In genomic region chr2:74806355-74806839, GRCh38 we compare ENCODE assay signal across 1 cellular context.
TF ChIP-seq lines count a peak whose summit lies in the region.

No MANE protein-coding gene starts in this region.

TF ChIP-seq in HepG2, 621 proteins besides CTCF, POLR2A, EP300 and RAD21 (continued from another document and continues in another):
- TF ChIP-seq, protein P1, sequence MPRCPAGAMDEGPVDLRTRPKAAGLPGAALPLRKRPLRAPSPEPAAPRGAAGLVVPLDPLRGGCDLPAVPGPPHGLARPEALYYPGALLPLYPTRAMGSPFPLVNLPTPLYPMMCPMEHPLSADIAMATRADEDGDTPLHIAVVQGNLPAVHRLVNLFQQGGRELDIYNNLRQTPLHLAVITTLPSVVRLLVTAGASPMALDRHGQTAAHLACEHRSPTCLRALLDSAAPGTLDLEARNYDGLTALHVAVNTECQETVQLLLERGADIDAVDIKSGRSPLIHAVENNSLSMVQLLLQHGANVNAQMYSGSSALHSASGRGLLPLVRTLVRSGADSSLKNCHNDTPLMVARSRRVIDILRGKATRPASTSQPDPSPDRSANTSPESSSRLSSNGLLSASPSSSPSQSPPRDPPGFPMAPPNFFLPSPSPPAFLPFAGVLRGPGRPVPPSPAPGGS (CRISPR knock-in tag; IDR thresholded peaks at IDR 0.05): 0 out of 2 replicates have a peak, but pooled peaks have one; percentile 35
- TF ChIP-seq, protein P2, sequence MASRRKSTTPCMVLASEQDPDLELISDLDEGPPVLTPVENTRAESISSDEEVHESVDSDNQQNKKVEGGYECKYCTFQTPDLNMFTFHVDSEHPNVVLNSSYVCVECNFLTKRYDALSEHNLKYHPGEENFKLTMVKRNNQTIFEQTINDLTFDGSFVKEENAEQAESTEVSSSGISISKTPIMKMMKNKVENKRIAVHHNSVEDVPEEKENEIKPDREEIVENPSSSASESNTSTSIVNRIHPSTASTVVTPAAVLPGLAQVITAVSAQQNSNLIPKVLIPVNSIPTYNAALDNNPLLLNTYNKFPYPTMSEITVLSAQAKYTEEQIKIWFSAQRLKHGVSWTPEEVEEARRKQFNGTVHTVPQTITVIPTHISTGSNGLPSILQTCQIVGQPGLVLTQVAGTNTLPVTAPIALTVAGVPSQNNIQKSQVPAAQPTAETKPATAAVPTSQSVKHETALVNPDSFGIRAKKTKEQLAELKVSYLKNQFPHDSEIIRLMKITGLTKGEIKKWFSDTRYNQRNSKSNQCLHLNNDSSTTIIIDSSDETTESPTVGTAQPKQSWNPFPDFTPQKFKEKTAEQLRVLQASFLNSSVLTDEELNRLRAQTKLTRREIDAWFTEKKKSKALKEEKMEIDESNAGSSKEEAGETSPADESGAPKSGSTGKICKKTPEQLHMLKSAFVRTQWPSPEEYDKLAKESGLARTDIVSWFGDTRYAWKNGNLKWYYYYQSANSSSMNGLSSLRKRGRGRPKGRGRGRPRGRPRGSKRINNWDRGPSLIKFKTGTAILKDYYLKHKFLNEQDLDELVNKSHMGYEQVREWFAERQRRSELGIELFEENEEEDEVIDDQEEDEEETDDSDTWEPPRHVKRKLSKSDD (CRISPR knock-in tag; IDR thresholded peaks at IDR 0.05; ENCODE audit: low read depth): no peak
- TF ChIP-seq ZNF7 (CRISPR knock-in tag; IDR thresholded peaks at IDR 0.05): no peak
- no peak; the same call in 1 of the 2 replicates for TF ChIP-seq ATF1 (CRISPR knock-in tag; IDR thresholded peaks at IDR 0.05)
- no peak for TF ChIP-seq ZNF180 (CRISPR knock-in tag; IDR thresholded peaks at IDR 0.05; ENCODE audit: borderline replicate concordance, low read depth)
- TF ChIP-seq, protein P3, sequence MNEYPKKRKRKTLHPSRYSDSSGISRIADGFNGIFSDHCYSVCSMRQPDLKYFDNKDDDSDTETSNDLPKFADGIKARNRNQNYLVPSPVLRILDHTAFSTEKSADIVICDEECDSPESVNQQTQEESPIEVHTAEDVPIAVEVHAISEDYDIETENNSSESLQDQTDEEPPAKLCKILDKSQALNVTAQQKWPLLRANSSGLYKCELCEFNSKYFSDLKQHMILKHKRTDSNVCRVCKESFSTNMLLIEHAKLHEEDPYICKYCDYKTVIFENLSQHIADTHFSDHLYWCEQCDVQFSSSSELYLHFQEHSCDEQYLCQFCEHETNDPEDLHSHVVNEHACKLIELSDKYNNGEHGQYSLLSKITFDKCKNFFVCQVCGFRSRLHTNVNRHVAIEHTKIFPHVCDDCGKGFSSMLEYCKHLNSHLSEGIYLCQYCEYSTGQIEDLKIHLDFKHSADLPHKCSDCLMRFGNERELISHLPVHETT (CRISPR knock-in tag; conservative IDR thresholded peaks at IDR 0.05): no peak
- TF ChIP-seq KAT2B (IDR thresholded peaks at IDR 0.05; ENCODE audit: borderline replicate concordance, low read depth, low read length): no peak
- TF ChIP-seq ZSCAN22 (CRISPR knock-in tag; IDR thresholded peaks at IDR 0.05): no peak
- TF ChIP-seq SALL1 (CRISPR knock-in tag; IDR thresholded peaks at IDR 0.05): peak; percentile 66
- TF ChIP-seq RFX5 (IDR thresholded peaks at IDR 0.05; ENCODE audit: low read depth, low read length): no peak
- no peak for TF ChIP-seq NFKB2 (CRISPR knock-in tag; IDR thresholded peaks at IDR 0.05; ENCODE audit: borderline replicate concordance)
- no peak for TF ChIP-seq ZNF232 (CRISPR knock-in tag; IDR thresholded peaks at IDR 0.05; ENCODE audit: borderline replicate concordance)
- peak; percentile 95 for TF ChIP-seq ZNF644 (CRISPR knock-in tag; IDR thresholded peaks at IDR 0.05; ENCODE audit: low read depth)
- TF ChIP-seq ZSCAN30 (CRISPR knock-in tag; IDR thresholded peaks at IDR 0.05): no peak
- no peak for TF ChIP-seq CHD2 (IDR thresholded peaks at IDR 0.05; ENCODE audit: low read depth, low read length)
- TF ChIP-seq ETS1 (CRISPR knock-in tag; IDR thresholded peaks at IDR 0.05): no peak
- TF ChIP-seq ZNF275 (CRISPR knock-in tag; IDR thresholded peaks at IDR 0.05; ENCODE audit: borderline replicate concordance): no peak
- TF ChIP-seq CBX1 (IDR thresholded peaks at IDR 0.05; ENCODE audit: low read depth): no peak
- no peak for TF ChIP-seq ZNF724P (CRISPR knock-in tag; IDR thresholded peaks at IDR 0.05; ENCODE audit: borderline replicate concordance)
- no peak for TF ChIP-seq RAD51 (IDR thresholded peaks at IDR 0.05; ENCODE audit: borderline replicate concordance)
- no peak for TF ChIP-seq SNAPC2 (CRISPR knock-in tag; IDR thresholded peaks at IDR 0.05)
- no peak for TF ChIP-seq ZNF598 (CRISPR knock-in tag; IDR thresholded peaks at IDR 0.05; ENCODE audit: borderline replicate concordance)
- TF ChIP-seq SYNCRIP (IDR thresholded peaks at IDR 0.05; ENCODE audit: insufficient read depth, low read depth, low read length): no peak
- TF ChIP-seq ZNF235 (CRISPR knock-in tag; IDR thresholded peaks at IDR 0.05; ENCODE audit: borderline replicate concordance): no peak
- no peak for TF ChIP-seq ZBTB42 (CRISPR knock-in tag; IDR thresholded peaks at IDR 0.05)
- TF ChIP-seq KDM4B (CRISPR knock-in tag; IDR thresholded peaks at IDR 0.05): no peak
- no peak; the same call in 1 of the 2 replicates for TF ChIP-seq SOX13 (IDR thresholded peaks at IDR 0.05)
- peak in 1 of 2 experiments; percentile 94; a peak in 2 of 4 replicates for TF ChIP-seq SOX13 (CRISPR knock-in tag; conservative IDR thresholded peaks at IDR 0.05 in 1 of 2, IDR thresholded peaks at IDR 0.05 in 1 of 2)
- TF ChIP-seq FOSL1 (CRISPR knock-in tag; IDR thresholded peaks at IDR 0.05; ENCODE audit: borderline replicate concordance): no peak
- TF ChIP-seq ZBTB37 (CRISPR knock-in tag; IDR thresholded peaks at IDR 0.05): no peak
- TF ChIP-seq KIAA2018 (CRISPR knock-in tag; IDR thresholded peaks at IDR 0.05; ENCODE audit: borderline replicate concordance): no peak
- TF ChIP-seq DMTF1 (CRISPR knock-in tag; IDR thresholded peaks at IDR 0.05): no peak
- no peak for TF ChIP-seq ZSCAN31 (CRISPR knock-in tag; IDR thresholded peaks at IDR 0.05; ENCODE audit: low read depth)
- no peak for TF ChIP-seq ZNF225 (CRISPR knock-in tag; IDR thresholded peaks at IDR 0.05)
- TF ChIP-seq ZNF781 (CRISPR knock-in tag; IDR thresholded peaks at IDR 0.05; ENCODE audit: borderline replicate concordance, not compliant biosample characterization): no peak
- TF ChIP-seq, protein P4, sequence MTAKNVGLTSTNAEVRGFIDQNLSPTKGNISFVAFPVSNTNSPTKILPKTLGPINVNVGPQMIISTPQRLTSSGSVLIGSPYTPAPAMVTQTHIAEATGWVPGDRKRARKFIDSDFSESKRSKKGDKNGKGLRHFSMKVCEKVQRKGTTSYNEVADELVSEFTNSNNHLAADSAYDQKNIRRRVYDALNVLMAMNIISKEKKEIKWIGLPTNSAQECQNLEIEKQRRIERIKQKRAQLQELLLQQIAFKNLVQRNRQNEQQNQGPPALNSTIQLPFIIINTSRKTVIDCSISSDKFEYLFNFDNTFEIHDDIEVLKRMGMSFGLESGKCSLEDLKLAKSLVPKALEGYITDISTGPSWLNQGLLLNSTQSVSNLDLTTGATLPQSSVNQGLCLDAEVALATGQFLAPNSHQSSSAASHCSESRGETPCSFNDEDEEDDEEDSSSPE (CRISPR knock-in tag; IDR thresholded peaks at IDR 0.05): no peak
- TF ChIP-seq AKAP8 (CRISPR knock-in tag; IDR thresholded peaks at IDR 0.05): no peak
- no peak for TF ChIP-seq ZFP41 (CRISPR knock-in tag; IDR thresholded peaks at IDR 0.05; ENCODE audit: borderline replicate concordance)
- no peak; the same call in 2 of the 3 replicates for TF ChIP-seq MXI1 (IDR thresholded peaks at IDR 0.05; ENCODE audit: borderline replicate concordance, low read depth, low read length)
- no peak for TF ChIP-seq FOXJ3 (CRISPR knock-in tag; IDR thresholded peaks at IDR 0.05; ENCODE audit: borderline replicate concordance)
- no peak for TF ChIP-seq MAFF (IDR thresholded peaks at IDR 0.05; ENCODE audit: low read depth, low read length)
- no peak for TF ChIP-seq ZNF556 (CRISPR knock-in tag; IDR thresholded peaks at IDR 0.05; ENCODE audit: borderline replicate concordance)
- no peak for TF ChIP-seq MBNL3 (CRISPR knock-in tag; conservative IDR thresholded peaks at IDR 0.05)
